Comparison of ENCODE assay signal across 18 cellular contexts in genomic region chr5:154236-154635, GRCh38. TPM values are rescaled to one million over a fixed set of nuclear protein-coding genes. Genes with fewer than 3 reads are reported as not detected.
"Had no signal": no experiment of that assay in that cellular context is flagged by ENCODE, and none has a peak within 500 bp of the region (broad histone marks: within the 10 kb centered on the region; RNA-seq: fewer than 3 reads in every experiment).

No MANE protein-coding gene starts in this region.

- H3K4me3 ChIP-seq: body of pancreas, esophagus muscularis mucosa, left ventricle myocardium inferior, pancreas, skin epidermis, thoracic aorta had no signal

- H3K4me3 Mint-ChIP-seq: activated naive CD4-positive, alpha-beta T cell treated with anti-CD3 and anti-CD28 coated beads, Interleukin-2, amount 50 U/mL, for 24 hours; dendritic cell treated with granulocyte-macrophage colony-stimulating factor and Interleukin-4, amounts not matched to agents 40 ng/mL and 50 ng/mL, for 4 days; neural crest cell; stimulated activated naive CD8-positive, alpha-beta T cell treated with anti-CD3 and anti-CD28 coated beads, Interleukin-15, amount 100 ng/mL, for 72 hours had no signal

- H3K4me1 Mint-ChIP-seq: activated naive CD4-positive, alpha-beta T cell treated with anti-CD3 and anti-CD28 coated beads, Interleukin-2, amount 50 U/mL, for 24 hours had no signal

- H3K9me3 ChIP-seq: body of pancreas, esophagus muscularis mucosa, pancreas, thoracic aorta had no signal

- H3K36me3 ChIP-seq: esophagus muscularis mucosa, left ventricle myocardium inferior, pancreas, thoracic aorta, WERI-Rb-1 had no signal

- H3K27ac Mint-ChIP-seq: activated naive CD4-positive, alpha-beta T cell treated with anti-CD3 and anti-CD28 coated beads, Interleukin-2, amount 50 U/mL, for 24 hours; dendritic cell treated with granulocyte-macrophage colony-stimulating factor and Interleukin-4, amounts not matched to agents 40 ng/mL and 50 ng/mL, for 4 days; stimulated activated naive CD8-positive, alpha-beta T cell treated with anti-CD3 and anti-CD28 coated beads, Interleukin-15, amount 100 ng/mL, for 72 hours had no signal

- H3K27me3 ChIP-seq: body of pancreas, pancreas had no signal

- H3K4me1 ChIP-seq: body of pancreas, esophagus muscularis mucosa, left ventricle myocardium inferior, pancreas had no signal

- H3K36me3 Mint-ChIP-seq: activated naive CD4-positive, alpha-beta T cell treated with anti-CD3 and anti-CD28 coated beads, Interleukin-2, amount 50 U/mL, for 24 hours had no signal

- ATAC-seq: body of pancreas; pancreas; stimulated activated naive CD8-positive, alpha-beta T cell treated with anti-CD3 and anti-CD28 coated beads, Interleukin-15, amount 100 ng/mL, for 72 hours had no signal

- FAIRE-seq: islet of Langerhans, pancreas had no signal

- DNase-seq: activated effector memory CD4-positive, alpha-beta T cell treated with Interleukin-2 at 50 U/mL for 16 hours; body of pancreas; central memory CD4-positive, alpha-beta T cell; left ventricle myocardium inferior; mesendoderm; stimulated activated CD4-positive, alpha-beta T cell treated with anti-CD3 and anti-CD28 coated beads, Interleukin-4, amount 100 ng/mL, for 4 hours; stimulated activated naive CD8-positive, alpha-beta T cell treated with anti-CD3 and anti-CD28 coated beads, Interleukin-15, amount 100 ng/mL, for 72 hours; T-helper 9 cell had no signal

- H3K9me3 Mint-ChIP-seq: activated naive CD4-positive, alpha-beta T cell treated with anti-CD3 and anti-CD28 coated beads, Interleukin-2, amount 50 U/mL, for 24 hours; dendritic cell treated with granulocyte-macrophage colony-stimulating factor and Interleukin-4, amounts not matched to agents 40 ng/mL and 50 ng/mL, for 4 days; stimulated activated naive CD8-positive, alpha-beta T cell treated with anti-CD3 and anti-CD28 coated beads, Interleukin-15, amount 100 ng/mL, for 72 hours had no signal

- H3K27ac ChIP-seq: body of pancreas, esophagus muscularis mucosa, left ventricle myocardium inferior, pancreas, skin epidermis, thoracic aorta, WERI-Rb-1 had no signal

RNA-seq across cellular contexts. Expression of gene LRRC14B, which starts 37.1 kb away (rescaled TPM):
- total RNA-seq: body of pancreas, esophagus muscularis mucosa, fibroblast of villous mesenchyme, neural crest cell, pancreas, thoracic aorta had no signal
